In genomic region chr2:204971219-204971907, GRCh38 we compare ENCODE assay signal across 18 cellular contexts.
DNase-seq lines count a peak whose midpoint lies in the region; ATAC-seq lines count a peak whose summit lies in the region.
"Had no signal": no experiment of that assay in that cellular context is flagged by ENCODE, and none has a peak within 500 bp of the region (broad histone marks: within the 10 kb centered on the region; RNA-seq: fewer than 3 reads in every experiment).

No MANE protein-coding gene starts in this region.

- H3K4me3 Mint-ChIP-seq in activated T-cell treated with anti-CD3 and anti-CD28 coated beads, Interleukin-2, amount 50 U/mL, for 4 hours = no peak overlapping the region
- H3K4me3 Mint-ChIP-seq in T-helper 2 cell treated with Interferon-gamma antibody and Interleukin-4, amounts not matched to agents 5 μg/mL and 100 μg/mL, for 36 hours = peak overlapping the region; percentile 27
- no peak overlapping the region for H3K4me3 Mint-ChIP-seq in stimulated activated naive CD8-positive, alpha-beta T cell treated with anti-CD3 and anti-CD28 coated beads, Interleukin-15, Interleukin-2, amounts not matched to agents 100 ng/mL and 50 ng/mL, for 24 hours
- H3K4me3 Mint-ChIP-seq: WTC11 had no signal

- peak; percentile 74 to 81 for ATAC-seq in activated T-cell treated with anti-CD3 and anti-CD28 coated beads, Interleukin-2, amount 50 U/mL, for 4 hours
- no peak for ATAC-seq in HG02571 (IDR thresholded peaks at IDR 0.05; ENCODE audit: unreplicated experiment)
- ATAC-seq: HepG2, right lobe of liver, WTC11 had no signal

- H3K36me3 Mint-ChIP-seq in activated T-cell treated with anti-CD3 and anti-CD28 coated beads, Interleukin-2, amount 50 U/mL, for 4 hours (ENCODE audit: insufficient read depth) = no peaks in the 10 kb centered on the region
- H3K36me3 Mint-ChIP-seq in T-helper 2 cell treated with Interferon-gamma antibody and Interleukin-4, amounts not matched to agents 5 μg/mL and 100 μg/mL, for 36 hours (ENCODE audit: low read depth) = peaks cover 49% of the 10 kb centered on the region
- H3K36me3 Mint-ChIP-seq in stimulated activated naive CD8-positive, alpha-beta T cell treated with anti-CD3 and anti-CD28 coated beads, Interleukin-15, Interleukin-2, amounts not matched to agents 100 ng/mL and 50 ng/mL, for 24 hours (ENCODE audit: low read depth) = no peaks in the 10 kb centered on the region
- H3K36me3 Mint-ChIP-seq: WTC11 had no signal

- H3K27ac Mint-ChIP-seq in T-helper 2 cell treated with Interferon-gamma antibody and Interleukin-4, amounts not matched to agents 5 μg/mL and 100 μg/mL, for 36 hours = peak overlapping the region; percentile 72
- peak overlapping the region; percentile 34 for H3K27ac Mint-ChIP-seq in stimulated activated naive CD8-positive, alpha-beta T cell treated with anti-CD3 and anti-CD28 coated beads, Interleukin-15, Interleukin-2, amounts not matched to agents 100 ng/mL and 50 ng/mL, for 24 hours
- H3K27ac Mint-ChIP-seq: WTC11 had no signal

- H3K4me1 Mint-ChIP-seq in activated T-cell treated with anti-CD3 and anti-CD28 coated beads, Interleukin-2, amount 50 U/mL, for 4 hours (ENCODE audit: low read depth) = peaks cover 57% of the 10 kb centered on the region
- H3K4me1 Mint-ChIP-seq in T-helper 2 cell treated with Interferon-gamma antibody and Interleukin-4, amounts not matched to agents 5 μg/mL and 100 μg/mL, for 36 hours (ENCODE audit: low read depth) = peaks cover 53% of the 10 kb centered on the region
- peaks cover 51% of the 10 kb centered on the region for H3K4me1 Mint-ChIP-seq in stimulated activated naive CD8-positive, alpha-beta T cell treated with anti-CD3 and anti-CD28 coated beads, Interleukin-15, Interleukin-2, amounts not matched to agents 100 ng/mL and 50 ng/mL, for 24 hours (ENCODE audit: low read depth)

- H3K27me3 Mint-ChIP-seq in activated T-cell treated with anti-CD3 and anti-CD28 coated beads, Interleukin-2, amount 50 U/mL, for 4 hours (ENCODE audit: low read depth) = no peaks in the 10 kb centered on the region
- H3K27me3 Mint-ChIP-seq in T-helper 2 cell treated with Interferon-gamma antibody and Interleukin-4, amounts not matched to agents 5 μg/mL and 100 μg/mL, for 36 hours (ENCODE audit: low read depth) = no peaks in the 10 kb centered on the region
- H3K27me3 Mint-ChIP-seq in stimulated activated naive CD8-positive, alpha-beta T cell treated with anti-CD3 and anti-CD28 coated beads, Interleukin-15, Interleukin-2, amounts not matched to agents 100 ng/mL and 50 ng/mL, for 24 hours = no peaks in the 10 kb centered on the region

- peaks cover 4% of the 10 kb centered on the region for H3K9me3 Mint-ChIP-seq in activated T-cell treated with anti-CD3 and anti-CD28 coated beads, Interleukin-2, amount 50 U/mL, for 4 hours
- peaks cover 33% of the 10 kb centered on the region for H3K9me3 Mint-ChIP-seq in T-helper 2 cell treated with Interferon-gamma antibody and Interleukin-4, amounts not matched to agents 5 μg/mL and 100 μg/mL, for 36 hours
- peaks cover 7% of the 10 kb centered on the region for H3K9me3 Mint-ChIP-seq in stimulated activated naive CD8-positive, alpha-beta T cell treated with anti-CD3 and anti-CD28 coated beads, Interleukin-15, Interleukin-2, amounts not matched to agents 100 ng/mL and 50 ng/mL, for 24 hours
- H3K9me3 Mint-ChIP-seq: WTC11 had no signal

- DNase-seq in activated T-cell treated with anti-CD3 and anti-CD28 coated beads, Interleukin-2, amount 50 U/mL, for 4 hours = no peak
- DNase-seq in activated T-cell treated with anti-CD3 and anti-CD28 coated beads, Interleukin-2, amount 50 U/mL, for 1 hour = no peak
- no peak for DNase-seq in T-helper 2 cell treated with Interferon-gamma antibody and Interleukin-4, amounts not matched to agents 5 μg/mL and 100 μg/mL, for 36 hours (ENCODE audit: low spot score)
- peak; percentile 13 for DNase-seq in dermis blood vessel endothelial cell
- no peak for DNase-seq in COR-L47 (lab: John Stamatoyannopoulos, UW)
- DNase-seq in DMS 273 (lab: John Stamatoyannopoulos, UW; ENCODE audit: unreplicated experiment) = no peak
- DNase-seq: adrenal gland; glutamatergic neuron; left ventricle myocardium inferior; MG63; NCI-H226; right lobe of liver; stimulated activated naive CD4-positive, alpha-beta T cell treated with Interleukin-2 at 50 U/mL for 16 hours; upper lobe of left lung had no signal
